ENCODE assay signal across 18 cellular contexts in genomic region chrX:40314070-40314469, GRCh38.
DNase-seq lines count a peak whose midpoint lies in the region; ATAC-seq and TF ChIP-seq lines count a peak whose summit lies in the region.
"Had no signal": no experiment of that assay in that cellular context is flagged by ENCODE, and none has a peak within 500 bp of the region (broad histone marks: within the 10 kb centered on the region; RNA-seq: fewer than 3 reads in every experiment).

No MANE protein-coding gene starts in this region.

- no peak overlapping the region for H3K9ac ChIP-seq in Karpas-422 (ENCODE audit: low read length)
- H3K9ac ChIP-seq in mesendoderm (ENCODE audit: low read length) = no peak overlapping the region

- H3K4me2 ChIP-seq in Karpas-422 (ENCODE audit: low read depth, low read length, poor library complexity, severe bottlenecking) = no peak overlapping the region
- no peak overlapping the region for H3K4me2 ChIP-seq in mesendoderm (ENCODE audit: low read length)

- no peak overlapping the region for H4K5ac ChIP-seq in mesendoderm (ENCODE audit: low read length)

- H3K27me3 ChIP-seq in GM06990 (replicated peaks; ENCODE audit: control insufficient read depth, insufficient read depth, low read length) (no peaks in the 10 kb centered on the region), Karpas-422 (ENCODE audit: low read length) (no peaks in the 10 kb centered on the region), brain microvascular endothelial cell (replicated peaks) (no peaks in the 10 kb centered on the region), mesendoderm (ENCODE audit: insufficient read depth, low read length, poor library complexity) (no peaks in the 10 kb centered on the region)
- H3K27me3 ChIP-seq: SJCRH30 had no signal

- H2BK120ac ChIP-seq in mesendoderm (ENCODE audit: low read depth, low read length) = no peak overlapping the region

- H3K36me3 ChIP-seq in GM06990 (ENCODE audit: control insufficient read depth, insufficient read depth, low read length) (no peaks in the 10 kb centered on the region), Karpas-422 (ENCODE audit: insufficient read depth, low read length) (no peaks in the 10 kb centered on the region), brain microvascular endothelial cell (replicated peaks) (no peaks in the 10 kb centered on the region), mesendoderm (ENCODE audit: control insufficient read depth, insufficient read depth, low read length) (no peaks in the 10 kb centered on the region)
- H3K36me3 ChIP-seq: breast epithelium, heart right ventricle, SJCRH30 had no signal

- H2AFZ ChIP-seq in Karpas-422 (ENCODE audit: low read length) = no peak overlapping the region

- H3K79me2 ChIP-seq in Karpas-422 (ENCODE audit: low read length) = no peaks in the 10 kb centered on the region
- no peaks in the 10 kb centered on the region for H3K79me2 ChIP-seq in mesendoderm (ENCODE audit: control insufficient read depth, insufficient read depth, low read length)

- no peak overlapping the region for H2AK5ac ChIP-seq in mesendoderm (ENCODE audit: low read length)

- H3K23ac ChIP-seq in mesendoderm (ENCODE audit: low read length) = no peak overlapping the region

- H3K9me2 ChIP-seq in Karpas-422 (replicated peaks; ENCODE audit: insufficient read depth, low read length) = no peaks in the 10 kb centered on the region

- no peaks in the 10 kb centered on the region for H3K79me1 ChIP-seq in mesendoderm (ENCODE audit: low read length)

- no peak overlapping the region for H3K4me3 ChIP-seq in GM06990 (replicated peaks; ENCODE audit: low read depth, low read length)
- no peak overlapping the region for H3K4me3 ChIP-seq in Karpas-422 (ENCODE audit: low read length)
- no peak overlapping the region for H3K4me3 ChIP-seq in brain microvascular endothelial cell (ENCODE audit: low read depth, low read length)
- no peak overlapping the region for H3K4me3 ChIP-seq in mesendoderm (ENCODE audit: low read length)
- H3K4me3 ChIP-seq: breast epithelium, heart right ventricle, SJCRH30 had no signal

- no peak overlapping the region for H3K56ac ChIP-seq in mesendoderm (ENCODE audit: low read length)

- H2BK5ac ChIP-seq in mesendoderm (ENCODE audit: low read length) = no peak overlapping the region

- no peak for ATAC-seq in GM18861 (IDR thresholded peaks at IDR 0.05; ENCODE audit: unreplicated experiment)
- ATAC-seq: activated T-cell treated with anti-CD3 and anti-CD28 coated beads, Interleukin-2, amount 50 U/mL, for 72 hours; heart right ventricle had no signal

- no peak overlapping the region for H3K27ac ChIP-seq in Karpas-422 (ENCODE audit: low read length)
- no peak overlapping the region for H3K27ac ChIP-seq in brain microvascular endothelial cell
- no peak overlapping the region for H3K27ac ChIP-seq in mesendoderm (ENCODE audit: low read depth, low read length)
- H3K27ac ChIP-seq: breast epithelium, heart right ventricle, SJCRH30 had no signal

- no peak overlapping the region for H2BK15ac ChIP-seq in mesendoderm (replicated peaks; ENCODE audit: low read depth)

- WGBS in mesendoderm (ENCODE audit: extremely low coverage, insufficient coverage, low lambda C conversion rate) = no CpG with 5 or more reads among the region's 4 CpGs

- no peak for DNase-seq in GM06990 (ENCODE audit: extremely low read depth, insufficient read length)
- DNase-seq in Karpas-422 = peak; percentile 54
- no peak for DNase-seq in brain microvascular endothelial cell
- DNase-seq in mesendoderm = peak; percentile 68
- no peak for DNase-seq in activated CD8-positive, alpha-beta memory T cell treated with anti-CD3 and anti-CD28 coated beads, Interleukin-2, amount 50 U/mL, for 4 hours
- DNase-seq in NCI-H748 treated with DMSO at 0.1 percent for 48 hours (lab: John Stamatoyannopoulos, UW) = no peak
- no peak for DNase-seq in GF-D8 (lab: John Stamatoyannopoulos, UW)
- DNase-seq: activated CD4-positive, alpha-beta memory T cell treated with anti-CD3 and anti-CD28 coated beads, Interleukin-2, amount 10 ng/mL, durations not matched to agents 7 days and 5 days; activated naive CD8-positive, alpha-beta T cell treated with anti-CD3 and anti-CD28 coated beads, Interleukin-2, amount 10 ng/mL, durations not matched to agents 7 days and 5 days; activated T-cell treated with anti-CD3 and anti-CD28 coated beads, Interleukin-2, amount 50 U/mL, for 72 hours; COR-L47; heart right ventricle; NCI-H1048; NCI-H345; SJCRH30; stimulated activated CD4-positive, alpha-beta T cell treated with anti-CD3 and anti-CD28 coated beads, Interleukin-2, amount 100 ng/mL, for 48 hours had no signal

- TF ChIP-seq CTCF in GM06990 (IDR thresholded peaks at IDR 0.05; ENCODE audit: insufficient read depth, low read length, poor library complexity, severe bottlenecking) (peak; percentile 47), brain microvascular endothelial cell (IDR thresholded peaks at IDR 0.05; ENCODE audit: low read depth, low read length, missing control alignments) (peak; percentile 18)

- H3K4ac ChIP-seq in mesendoderm (ENCODE audit: low read depth, low read length) = no peak overlapping the region

- no peak overlapping the region for H3K18ac ChIP-seq in mesendoderm (ENCODE audit: low read length)

- no peaks in the 10 kb centered on the region for H4K20me1 ChIP-seq in Karpas-422 (ENCODE audit: insufficient read depth, low read depth, low read length)

- H3K4me1 ChIP-seq in Karpas-422 (ENCODE audit: low read length) (no peaks in the 10 kb centered on the region), mesendoderm (ENCODE audit: control insufficient read depth, low read depth, low read length) (no peaks in the 10 kb centered on the region)
- H3K4me1 ChIP-seq: breast epithelium, heart right ventricle, SJCRH30 had no signal

- H3K9me3 ChIP-seq in Karpas-422 (ENCODE audit: low read length) = no peaks in the 10 kb centered on the region
- H3K9me3 ChIP-seq: SJCRH30 had no signal

- in situ Hi-C loops in brain microvascular endothelial cell (cut with HindIII; ENCODE audit: low pct_ligation_motif_present, low sequenced_read_pairs) = no loop called here

- no peak overlapping the region for H4K8ac ChIP-seq in mesendoderm (ENCODE audit: low read depth, low read length)

Comparison
In these comparisons a context has a peak if more than half of its experiments do, and no peak if none do; other contexts are left out.
1. DNase-seq: peak in Karpas-422 (single experiment) and mesendoderm (single experiment); none in GM06990 (single experiment), brain microvascular endothelial cell (single experiment), activated CD8-positive, alpha-beta memory T cell treated with anti-CD3 and anti-CD28 coated beads, Interleukin-2, amount 50 U/mL, for 4 hours (single experiment), NCI-H748 treated with DMSO at 0.1 percent for 48 hours (single experiment) and GF-D8 (single experiment).